ENCODE assay signal across 25 cellular contexts in the genomic region with DNA sequence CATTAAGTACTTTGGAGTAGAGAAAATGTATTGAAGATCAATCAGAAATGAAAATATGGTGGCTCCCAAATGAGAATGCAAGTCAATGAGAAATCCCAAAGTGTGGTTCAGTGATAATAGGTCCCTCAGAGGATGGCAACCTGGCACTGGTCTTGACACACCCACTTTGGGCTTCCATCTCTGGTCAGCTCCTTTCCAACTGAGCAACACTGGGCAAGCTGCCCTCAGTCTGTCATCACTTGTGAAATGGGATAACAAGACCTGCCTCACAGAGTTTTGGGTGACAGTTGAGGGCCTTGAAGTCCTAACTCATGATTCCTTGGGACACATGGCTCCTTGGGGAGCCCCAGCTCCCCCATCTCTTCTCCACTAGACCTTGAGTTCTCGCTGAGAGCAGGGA.
"Had no signal": no experiment of that assay in that cellular context is flagged by ENCODE, and none has a peak within 500 bp of the region (broad histone marks: within the 10 kb centered on the region; RNA-seq: fewer than 3 reads in every experiment).

No MANE protein-coding gene starts in this region.

- H3K27ac ChIP-seq: colonic mucosa, esophagus muscularis mucosa, gastroesophageal sphincter, neutrophil, pancreas, sigmoid colon, stomach, thyroid gland, vagina had no signal

- DNase-seq: colonic mucosa; effector CD8-positive, alpha-beta T cell; immature natural killer cell; islet precursor cell; kidney glomerular epithelial cell; mesenchymal stem cell; mucosa of descending colon; naive B cell; pancreas; sigmoid colon; stimulated activated CD4-positive, alpha-beta T cell treated with anti-CD3 and anti-CD28 coated beads, Interleukin-2, amount 100 ng/mL, for 24 hours; stimulated activated CD4-positive, alpha-beta T cell treated with anti-CD3 and anti-CD28 coated beads, Interleukin-4, amount 100 ng/mL, for 24 hours; stimulated activated naive CD4-positive, alpha-beta T cell treated with Interleukin-2 at 50 U/mL for 16 hours; stomach; thyroid gland; trophoblast cell had no signal

- H3K36me3 ChIP-seq: colonic mucosa, esophagus muscularis mucosa, gastroesophageal sphincter, neutrophil, pancreas, sigmoid colon, stomach, thyroid gland, vagina had no signal

- H3K9me3 ChIP-seq: colonic mucosa, esophagus muscularis mucosa, gastroesophageal sphincter, mucosa of descending colon, neutrophil, pancreas, sigmoid colon, stomach, thyroid gland, vagina had no signal

- H3K4me1 Mint-ChIP-seq: immature natural killer cell, mesothelial cell of epicardium, neural crest cell had no signal

- H3K27me3 Mint-ChIP-seq: dendritic cell treated with granulocyte-macrophage colony-stimulating factor and Interleukin-4, amounts not matched to agents 40 ng/mL and 50 ng/mL, for 4 days; naive B cell had no signal

- H3K4me3 Mint-ChIP-seq: dendritic cell treated with granulocyte-macrophage colony-stimulating factor and Interleukin-4, amounts not matched to agents 40 ng/mL and 50 ng/mL, for 4 days; immature natural killer cell; mesothelial cell of epicardium; naive B cell; natural killer cell treated with Interleukin-12 subunit alpha and Interleukin-12 subunit beta and Interleukin-15 and Interleukin-18, amount 100 ng/mL, for 72 hours; neural crest cell; stimulated activated effector memory CD8-positive, alpha-beta T cell treated with anti-CD3 and anti-CD28 coated beads, Interleukin-12 subunit alpha, Interleukin-12 subunit beta, amount 100 ng/mL, for 72 hours had no signal

- ATAC-seq: gastroesophageal sphincter; mucosa of descending colon; natural killer cell treated with Interleukin-12 subunit alpha and Interleukin-12 subunit beta and Interleukin-15 and Interleukin-18, amount 100 ng/mL, for 72 hours; pancreas; stimulated activated effector memory CD8-positive, alpha-beta T cell treated with anti-CD3 and anti-CD28 coated beads, Interleukin-12 subunit alpha, Interleukin-12 subunit beta, amount 100 ng/mL, for 72 hours had no signal

- H3K27ac Mint-ChIP-seq: dendritic cell treated with granulocyte-macrophage colony-stimulating factor and Interleukin-4, amounts not matched to agents 40 ng/mL and 50 ng/mL, for 4 days; immature natural killer cell; mesothelial cell of epicardium; natural killer cell treated with Interleukin-12 subunit alpha and Interleukin-12 subunit beta and Interleukin-15 and Interleukin-18, amount 100 ng/mL, for 72 hours; stimulated activated effector memory CD8-positive, alpha-beta T cell treated with anti-CD3 and anti-CD28 coated beads, Interleukin-12 subunit alpha, Interleukin-12 subunit beta, amount 100 ng/mL, for 72 hours had no signal

- H3K4me3 ChIP-seq: colonic mucosa, esophagus muscularis mucosa, gastroesophageal sphincter, mucosa of descending colon, pancreas, sigmoid colon, stomach, thyroid gland, vagina had no signal

- H3K9me3 Mint-ChIP-seq: dendritic cell treated with granulocyte-macrophage colony-stimulating factor and Interleukin-4, amounts not matched to agents 40 ng/mL and 50 ng/mL, for 4 days; immature natural killer cell; naive B cell; natural killer cell treated with Interleukin-12 subunit alpha and Interleukin-12 subunit beta and Interleukin-15 and Interleukin-18, amount 100 ng/mL, for 72 hours; neural crest cell; stimulated activated effector memory CD8-positive, alpha-beta T cell treated with anti-CD3 and anti-CD28 coated beads, Interleukin-12 subunit alpha, Interleukin-12 subunit beta, amount 100 ng/mL, for 72 hours had no signal

- H3K36me3 Mint-ChIP-seq: immature natural killer cell; mesothelial cell of epicardium; naive B cell; natural killer cell treated with Interleukin-12 subunit alpha and Interleukin-12 subunit beta and Interleukin-15 and Interleukin-18, amount 100 ng/mL, for 72 hours; stimulated activated effector memory CD8-positive, alpha-beta T cell treated with anti-CD3 and anti-CD28 coated beads, Interleukin-12 subunit alpha, Interleukin-12 subunit beta, amount 100 ng/mL, for 72 hours had no signal

- H3K4me1 ChIP-seq: colonic mucosa, gastroesophageal sphincter, pancreas, sigmoid colon, thyroid gland, vagina had no signal

- H3K27me3 ChIP-seq: colonic mucosa, esophagus muscularis mucosa, gastroesophageal sphincter, neutrophil, pancreas, sigmoid colon, thyroid gland, vagina had no signal
